ENCODE assay signal across 8 cellular contexts in genomic region chr11:65625628-65626342, GRCh38. TPM values are rescaled to one million over a fixed set of nuclear protein-coding genes. Genes with fewer than 3 reads are reported as not detected.
DNase-seq lines count a peak whose midpoint lies in the region; ATAC-seq and TF ChIP-seq lines count a peak whose summit lies in the region.

No MANE protein-coding gene starts in this region.

- CTCF ChIA-PET in CD4-positive, alpha-beta memory T cell (lab: Charles Lee; ENCODE audit: partially characterized antibody) = interaction anchor here (0.6 to 3.4 kb wide), 20 partner anchors 9 to 193 kb away, joined by 3 to 19 read pairs (median 4); partner anchors contain the start of genes KAT5, PCNX3, RELA and SIPA1

- TF ChIP-seq CTCF in WERI-Rb-1 (IDR thresholded peaks at IDR 0.05; ENCODE audit: low read depth, low read length) = peak; percentile 93
- TF ChIP-seq CTCF in liver (IDR thresholded peaks at IDR 0.05; ENCODE audit: low read depth, low read length, missing input control) = peak; percentile 54
- peak; percentile 27 to 39 for TF ChIP-seq CTCF in suprapubic skin (IDR thresholded peaks at IDR 0.05)

- 71% methylated on average over 30 of the region's 30 CpGs for WGBS in liver
- WGBS in suprapubic skin = 64% methylated on average over 26 of the region's 30 CpGs

- ATAC-seq in GM18870 (IDR thresholded peaks at IDR 0.05; ENCODE audit: unreplicated experiment) = no peak
- no peak for ATAC-seq in HG02981 (IDR thresholded peaks at IDR 0.05; ENCODE audit: unreplicated experiment)

- peak in 4 of 5 donors; percentile 57 to 65 (median 62) for DNase-seq in CD4-positive, alpha-beta memory T cell
- DNase-seq in HUDEP-2 (lab: John Stamatoyannopoulos, UW; ENCODE audit: unreplicated experiment in 76 of 76) (peak in 45 of 76 experiments; percentile 3 to 48 (median 29)), WERI-Rb-1 (peak; percentile 61), cerebellum (ENCODE audit: low spot score) (peak; percentile 90), suprapubic skin (ENCODE audit: low spot score in 2 of 2) (no peak)

- peaks cover 5 to 62% of the 10 kb centered on the region in 2 donors for H3K36me3 Mint-ChIP-seq in CD4-positive, alpha-beta memory T cell

- intact Hi-C loops in CD4-positive, alpha-beta memory T cell (cut with micrococcal nuclease) = loop anchor here (1.0 kb wide), 2 partner anchors 38 to 81 kb away; no protein-coding TSS in a partner anchor

- H3K4me1 Mint-ChIP-seq in CD4-positive, alpha-beta memory T cell = peaks cover 6 to 18% (median 6%) of the 10 kb centered on the region in 4 donors

- TF ChIP-seq RAD21 in liver (IDR thresholded peaks at IDR 0.05) = peak; percentile 77 to 86

- no peak overlapping the region for H3K4me3 Mint-ChIP-seq in CD4-positive, alpha-beta memory T cell

- H3K27me3 Mint-ChIP-seq in CD4-positive, alpha-beta memory T cell = no peaks in the 10 kb centered on the region

- peaks cover 73% of the 10 kb centered on the region for H3K36me3 ChIP-seq in CD4-positive, alpha-beta memory T cell (ENCODE audit: insufficient read depth, low read length)
- peaks cover 77% of the 10 kb centered on the region for H3K36me3 ChIP-seq in WERI-Rb-1
- H3K36me3 ChIP-seq in liver (ENCODE audit: control insufficient read depth in 4 of 4, insufficient read depth in 3 of 4, low read depth in 1 of 4, low read length in 3 of 4) = peaks cover 19 to 75% (median 21%) of the 10 kb centered on the region in 4 donors
- peaks cover 97% of the 10 kb centered on the region for H3K36me3 ChIP-seq in suprapubic skin

- H3K4me3 ChIP-seq in CD4-positive, alpha-beta memory T cell (ENCODE audit: low read length in 2 of 2) = no peak overlapping the region
- H3K4me3 ChIP-seq in WERI-Rb-1 (ENCODE audit: low read depth, low read length) (no peak overlapping the region), liver (ENCODE audit: low read depth in 1 of 3, low read length in 3 of 3) (no peak overlapping the region), suprapubic skin (no peak overlapping the region)

- no peaks in the 10 kb centered on the region for H3K4me1 ChIP-seq in CD4-positive, alpha-beta memory T cell (ENCODE audit: insufficient read depth, low read length)
- peaks cover 0 to 3% (median 1%) of the 10 kb centered on the region in 4 donors for H3K4me1 ChIP-seq in liver (ENCODE audit: control insufficient read depth in 4 of 4, insufficient read depth in 4 of 4, low read length in 3 of 4)
- H3K4me1 ChIP-seq in suprapubic skin = no peaks in the 10 kb centered on the region

- POLR2A ChIA-PET in CD4-positive, alpha-beta memory T cell (lab: Charles Lee; ENCODE audit: partially characterized antibody) = interaction anchor here (0.6 to 2.4 kb wide), 11 partner anchors 9 to 193 kb away, joined by 3 to 19 read pairs (median 6); partner anchors contain the start of genes MAP3K11, PCNX3, RELA and SIPA1

- TF ChIP-seq POLR2A in suprapubic skin (IDR thresholded peaks at IDR 0.05) = no peak

- no peak for TF ChIP-seq EP300 in suprapubic skin (IDR thresholded peaks at IDR 0.05)

- peak overlapping the region in 3 of 7 donors; percentile 60 to 85 (median 73) for H3K27ac Mint-ChIP-seq in CD4-positive, alpha-beta memory T cell

- H3K9me3 Mint-ChIP-seq in CD4-positive, alpha-beta memory T cell = no peaks in the 10 kb centered on the region

- H3K9me3 ChIP-seq in CD4-positive, alpha-beta memory T cell (ENCODE audit: control insufficient read depth in 1 of 2, low read length in 2 of 2) = no peaks in the 10 kb centered on the region
- no peaks in the 10 kb centered on the region for H3K9me3 ChIP-seq in WERI-Rb-1 (ENCODE audit: severe bottlenecking)
- no peaks in the 10 kb centered on the region for H3K9me3 ChIP-seq in liver (ENCODE audit: control insufficient read depth in 4 of 4, low read length in 3 of 4)
- H3K9me3 ChIP-seq in suprapubic skin = no peaks in the 10 kb centered on the region

- no peak overlapping the region for H3K9ac ChIP-seq in liver (ENCODE audit: low read depth in 1 of 2, low read length in 2 of 2)

- no peak overlapping the region for H3K27ac ChIP-seq in CD4-positive, alpha-beta memory T cell (ENCODE audit: low read depth, low read length)
- no peak overlapping the region for H3K27ac ChIP-seq in WERI-Rb-1
- H3K27ac ChIP-seq in liver (ENCODE audit: low read depth in 1 of 2, low read length in 2 of 2) = no peak overlapping the region
- no peak overlapping the region for H3K27ac ChIP-seq in suprapubic skin

- no peaks in the 10 kb centered on the region for H3K27me3 ChIP-seq in CD4-positive, alpha-beta memory T cell (ENCODE audit: insufficient read depth, low read length)
- no peaks in the 10 kb centered on the region for H3K27me3 ChIP-seq in WERI-Rb-1 (ENCODE audit: insufficient read depth, low read depth, severe bottlenecking)
- H3K27me3 ChIP-seq in liver (ENCODE audit: control insufficient read depth in 4 of 4, insufficient read depth in 4 of 4, low read length in 3 of 4) = no peaks in the 10 kb centered on the region
- H3K27me3 ChIP-seq in suprapubic skin = no peaks in the 10 kb centered on the region

TF ChIP-seq in liver, 16 proteins besides CTCF, POLR2A, EP300 and RAD21:
- no peak for TF ChIP-seq GABPA (IDR thresholded peaks at IDR 0.05 in 1 of 2, conservative IDR thresholded peaks at IDR 0.05 in 1 of 2)

RNA-seq across cellular contexts. Expression of gene PCNX3, which starts 10.2 kb away (rescaled TPM):
- 10 to 100 TPM; 63.3 to 66.3 TPM for total RNA-seq in CD4-positive, alpha-beta memory T cell
- 1 to 10 TPM in 1 of 2 donors, under 1 TPM in 1; 0.41 to 6.3 TPM for polyA plus RNA-seq in CD4-positive, alpha-beta memory T cell
- total RNA-seq in cerebellum = 13.8 TPM
- total RNA-seq in liver = 10 to 100 TPM; 11.5 to 13.4 TPM
- 10 to 100 TPM in 1 of 2 donors, 1 to 10 TPM in 1; 4.7 to 12.8 TPM for polyA plus RNA-seq in liver
- 10 to 100 TPM; 38.5 to 59.3 (median 43.6) TPM for total RNA-seq in suprapubic skin

RNA-seq across cellular contexts. Expression of gene MAP3K11, which starts 11.8 kb away (rescaled TPM):
- 10 to 100 TPM; 92.0 to 93.6 TPM for total RNA-seq in CD4-positive, alpha-beta memory T cell
- polyA plus RNA-seq in CD4-positive, alpha-beta memory T cell = 10 to 100 TPM in 1 of 2 donors, 1 to 10 TPM in 1; 6.3 to 24.1 TPM
- total RNA-seq in cerebellum = 15.2 TPM
- total RNA-seq in liver = 10 to 100 TPM; 23.7 to 49.3 TPM
- polyA plus RNA-seq in liver = 10 to 100 TPM; 22.9 to 49.7 TPM
- total RNA-seq in suprapubic skin = 10 to 100 TPM; 29.2 to 45.5 (median 37.0) TPM

RNA-seq across cellular contexts. Expression of gene SIPA1, which starts 12.1 kb away (rescaled TPM):
- 100 to 1,000 TPM; 150 to 169 TPM for total RNA-seq in CD4-positive, alpha-beta memory T cell
- polyA plus RNA-seq in CD4-positive, alpha-beta memory T cell = 100 to 1,000 TPM in 1 of 2 donors, 10 to 100 TPM in 1; 50.1 to 204 TPM
- total RNA-seq in cerebellum (10.2 TPM), liver (10 to 100 TPM; 15.4 to 34.9 TPM), suprapubic skin (10 to 100 TPM; 14.9 to 21.6 (median 19.0) TPM)
- 10 to 100 TPM; 16.1 to 29.5 TPM for polyA plus RNA-seq in liver

RNA-seq across cellular contexts. Expression of gene KCNK7, which starts 30.2 kb away (rescaled TPM):
- 1 to 10 TPM; 1.6 to 2.7 TPM for total RNA-seq in CD4-positive, alpha-beta memory T cell
- 1 to 10 TPM in 1 of 2 donors, not detected in 1; 1.2 TPM for polyA plus RNA-seq in CD4-positive, alpha-beta memory T cell
- total RNA-seq in cerebellum (0.27 TPM), liver (under 1 TPM; 0.14 to 0.17 TPM), suprapubic skin (100 to 1,000 TPM in 3 of 4 donors, 10 to 100 TPM in 1; 32.6 to 183 (median 144) TPM)
- polyA plus RNA-seq in liver = under 1 TPM; 0.32 TPM

RNA-seq across cellular contexts. Expression of gene RELA, which starts 36.9 kb away (rescaled TPM):
- total RNA-seq in CD4-positive, alpha-beta memory T cell = 100 to 1,000 TPM; 170 to 173 TPM
- polyA plus RNA-seq in CD4-positive, alpha-beta memory T cell = 10 to 100 TPM; 36.5 to 74.7 TPM
- total RNA-seq in cerebellum (21.3 TPM), liver (10 to 100 TPM; 11.1 to 22.6 TPM), suprapubic skin (100 to 1,000 TPM in 2 of 4 donors, 10 to 100 TPM in 2; 71.7 to 111 (median 93.5) TPM)
- 10 to 100 TPM; 21.3 to 30.7 TPM for polyA plus RNA-seq in liver

Comparison
In these comparisons a context has a peak if more than half of its experiments do, and no peak if none do; other contexts are left out.
1. DNase-seq: peak in CD4-positive, alpha-beta memory T cell (4 of 5), HUDEP-2 (45 of 76), WERI-Rb-1 (single experiment) and cerebellum (single experiment); none in suprapubic skin (0 of 2).
2. CTCF ChIP-seq: peak in every context shown above with its lines; median percentile 93 in WERI-Rb-1; 54 in liver; 33 in suprapubic skin.
3. RNA of gene SIPA1, which starts 12.1 kb away (total RNA-seq): 150 to 169 TPM in CD4-positive, alpha-beta memory T cell; 15.4 to 34.9 TPM in liver, 14.9 to 21.6 TPM in suprapubic skin and 10.2 TPM in cerebellum (single experiment); every median in the first group is over 4 times any median in the second.